ENCODE assay signal across 11 cellular contexts in the genomic region with DNA sequence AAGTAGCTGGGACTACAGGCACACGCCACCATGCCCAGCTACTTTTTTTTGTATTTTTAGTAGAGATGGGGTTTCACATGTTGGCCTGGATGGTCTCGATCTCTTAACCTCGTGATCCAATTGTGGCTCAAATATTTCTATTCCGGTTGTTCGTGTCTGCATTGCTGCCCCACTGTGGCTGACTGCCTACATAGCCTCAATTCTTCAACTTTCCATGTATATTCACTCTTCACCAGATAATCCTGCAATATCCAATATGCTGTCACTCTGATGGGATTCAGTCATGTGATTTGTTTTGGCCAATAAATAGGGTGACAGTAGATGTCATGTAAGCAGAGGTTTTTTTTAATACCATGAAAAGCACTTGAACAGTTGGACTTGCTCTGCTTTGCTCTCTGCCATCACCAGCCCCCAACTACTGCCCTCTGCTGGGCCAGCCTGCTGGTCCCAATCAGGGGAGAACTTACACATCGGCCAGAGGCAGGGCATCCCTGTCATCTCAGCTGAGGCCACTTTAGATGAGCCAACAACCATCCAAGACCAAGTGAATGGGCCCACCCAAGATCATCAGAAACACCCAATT. TPM values are rescaled to one million over a fixed set of nuclear protein-coding genes. Genes with fewer than 3 reads are reported as not detected.
DNase-seq lines count a peak whose midpoint lies in the region; ATAC-seq and TF ChIP-seq lines count a peak whose summit lies in the region.
"Had no signal": no experiment of that assay in that cellular context is flagged by ENCODE, and none has a peak within 500 bp of the region (broad histone marks: within the 10 kb centered on the region; RNA-seq: fewer than 3 reads in every experiment).

No MANE protein-coding gene starts in this region.

- H3K4me3 ChIP-seq in WERI-Rb-1 (ENCODE audit: low read depth, low read length), result no peak overlapping the region
- H3K4me3 ChIP-seq in smooth muscle cell, result no peak overlapping the region

- ATAC-seq in HG03175 (IDR thresholded peaks at IDR 0.05; ENCODE audit: unreplicated experiment), result peak; percentile 52
- peak; percentile 67 for ATAC-seq in left lobe of liver
- ATAC-seq in HG03571 (IDR thresholded peaks at IDR 0.05; ENCODE audit: unreplicated experiment), result no peak
- ATAC-seq: natural killer cell treated with Interleukin-12 subunit alpha and Interleukin-12 subunit beta and Interleukin-15 and Interleukin-18, amount 100 ng/mL, for 72 hours had no signal

- H3K9me3 ChIP-seq in WERI-Rb-1 (ENCODE audit: severe bottlenecking) (no peaks in the 10 kb centered on the region), smooth muscle cell (replicated peaks; ENCODE audit: low read depth) (no peaks in the 10 kb centered on the region)

- no peaks in the 10 kb centered on the region for H4K20me1 ChIP-seq in smooth muscle cell (ENCODE audit: low read depth)

- no peak for DNase-seq in GM10266 (ENCODE audit: extremely low spot score)
- DNase-seq in WERI-Rb-1, result peak; percentile 18
- DNase-seq in left lobe of liver (ENCODE audit: low spot score), result no peak
- DNase-seq in NCI-H1436 treated with DMSO at 0.1 percent for 48 hours (lab: John Stamatoyannopoulos, UW), result no peak
- DNase-seq in smooth muscle cell (lab: John Stamatoyannopoulos, UW; ENCODE audit: unreplicated experiment), result no peak
- no peak for DNase-seq in NCI-H526 treated with DMSO at 0.1 percent for 48 hours (lab: John Stamatoyannopoulos, UW)
- DNase-seq: activated naive CD4-positive, alpha-beta T cell treated with Interleukin-2 at 50 U/mL for 16 hours; NCI-H1048 had no signal

- H3K9ac ChIP-seq in smooth muscle cell (ENCODE audit: low read depth), result no peak overlapping the region

- H2AFZ ChIP-seq in smooth muscle cell (ENCODE audit: low read depth), result no peak overlapping the region

- H3K36me3 ChIP-seq in WERI-Rb-1 (no peaks in the 10 kb centered on the region), smooth muscle cell (ENCODE audit: low read depth) (no peaks in the 10 kb centered on the region)

- TF ChIP-seq CTCF in GM10266 (IDR thresholded peaks at IDR 0.05; ENCODE audit: control insufficient read depth, insufficient read depth, low read depth, missing control alignments) (peak; percentile 26), WERI-Rb-1 (IDR thresholded peaks at IDR 0.05; ENCODE audit: low read depth, low read length) (peak; percentile 54), smooth muscle cell (IDR thresholded peaks at IDR 0.05; ENCODE audit: borderline replicate concordance, insufficient read depth, poor library complexity, severe bottlenecking) (no peak)

- no peaks in the 10 kb centered on the region for H3K4me1 ChIP-seq in smooth muscle cell (ENCODE audit: low read depth)

- H3K79me2 ChIP-seq in smooth muscle cell (ENCODE audit: low read depth), result peaks cover 4% of the 10 kb centered on the region

- H3F3A ChIP-seq in smooth muscle cell (ENCODE audit: low read depth), result no peaks in the 10 kb centered on the region

- no peaks in the 10 kb centered on the region for H3K27me3 ChIP-seq in WERI-Rb-1 (ENCODE audit: insufficient read depth, low read depth, severe bottlenecking)
- no peaks in the 10 kb centered on the region for H3K27me3 ChIP-seq in smooth muscle cell (ENCODE audit: low read depth)

- no peak overlapping the region for H3K27ac ChIP-seq in WERI-Rb-1
- no peak overlapping the region for H3K27ac ChIP-seq in smooth muscle cell (ENCODE audit: low read depth)

- H3K4me2 ChIP-seq in smooth muscle cell, result no peak overlapping the region

- 94% methylated on average over 6 of the region's 6 CpGs for WGBS in smooth muscle cell (ENCODE audit: low lambda C conversion rate)

RNA-seq across cellular contexts. Expression of gene NSUN6, which starts 56.7 kb away (rescaled TPM):
- 27.1 TPM for total RNA-seq in left lobe of liver
- total RNA-seq in smooth muscle cell, result 6.1 and 11.8 TPM in 2 replicates
- polyA plus RNA-seq in smooth muscle cell, result 7.2 and 9.5 TPM in 2 replicates
